ENCODE assay signal across 8 cellular contexts in genomic region chr1:28296401-28297220, GRCh38. TPM values are rescaled to one million over a fixed set of nuclear protein-coding genes. Genes with fewer than 3 reads are reported as not detected.
DNase-seq lines count a peak whose midpoint lies in the region; ATAC-seq and FAIRE-seq lines count a peak whose summit lies in the region.
"Had no signal": no experiment of that assay in that cellular context is flagged by ENCODE, and none has a peak within 500 bp of the region (broad histone marks: within the 10 kb centered on the region; RNA-seq: fewer than 3 reads in every experiment).

No MANE protein-coding gene starts in this region.

- peak overlapping the region; percentile 27 for H3K4me3 ChIP-seq in adipocyte (ENCODE audit: low read length)
- H3K4me3 ChIP-seq in small intestine (ENCODE audit: low read depth in 1 of 2, low read length in 2 of 2), result no peak overlapping the region

- ATAC-seq in GM19455 (IDR thresholded peaks at IDR 0.05; ENCODE audit: unreplicated experiment), result no peak

- DNase-seq in HuH-7.5 (ENCODE audit: low spot score), result peak; percentile 47
- peak; percentile 16 for DNase-seq in adipocyte (ENCODE audit: low read depth)
- peak; percentile 98 for DNase-seq in small intestine
- DNase-seq in amniotic stem cell (lab: John Stamatoyannopoulos, UW), result no peak
- no peak for DNase-seq in germinal center (ENCODE audit: low spot score)

- H3K27me3 ChIP-seq in adipocyte (replicated peaks; ENCODE audit: control insufficient read depth, insufficient read depth, low read length) (no peaks in the 10 kb centered on the region), small intestine (ENCODE audit: control insufficient read depth in 2 of 2, insufficient read depth in 2 of 2, low read length in 2 of 2) (no peaks in the 10 kb centered on the region)

- no peak overlapping the region for H3K9ac ChIP-seq in adipocyte (ENCODE audit: low read length)

- H3K36me3 ChIP-seq in adipocyte (ENCODE audit: control insufficient read depth, insufficient read depth, low read length, severe bottlenecking), result no peaks in the 10 kb centered on the region
- no peaks in the 10 kb centered on the region for H3K36me3 ChIP-seq in small intestine (ENCODE audit: control insufficient read depth in 2 of 2, insufficient read depth in 2 of 2, low read length in 2 of 2)

- peak; percentile 86 for FAIRE-seq in islet of Langerhans (lab: Jason Lieb, UNC)
- FAIRE-seq in small intestine (lab: Jason Lieb, UNC), result no peak

- H3K4me1 ChIP-seq in adipocyte (ENCODE audit: control insufficient read depth, insufficient read depth, low read length) (peaks cover 5% of the 10 kb centered on the region), small intestine (ENCODE audit: control insufficient read depth in 2 of 2, insufficient read depth in 1 of 2, low read depth in 1 of 2, low read length in 1 of 2) (no peaks in the 10 kb centered on the region)

- H3K9me3 ChIP-seq in adipocyte (ENCODE audit: control insufficient read depth, low read length), result no peaks in the 10 kb centered on the region
- H3K9me3 ChIP-seq in small intestine (ENCODE audit: control insufficient read depth, low read depth), result no peaks in the 10 kb centered on the region

- peak overlapping the region; percentile 34 to 71 for H3K27ac ChIP-seq in small intestine (ENCODE audit: low read depth in 1 of 2, low read length in 1 of 2)
- H3K27ac ChIP-seq: epithelial cell of prostate had no signal

- 8 to 30% (median 23%) methylated on average over 14 of the region's 14 CpGs for WGBS in small intestine, 3 donors

RNA-seq across cellular contexts. Expression of gene MED18, which starts 32.2 kb away (rescaled TPM):
- 10 to 100 TPM; 24.6 to 39.4 (median 29.5) TPM for polyA plus RNA-seq in small intestine

RNA-seq across cellular contexts. Expression of gene SESN2, which starts 37.3 kb away (rescaled TPM):
- polyA plus RNA-seq in small intestine, result 10 to 100 TPM; 16.8 to 41.3 (median 19.5) TPM

Comparison
In these comparisons a context has a peak if more than half of its experiments do, and no peak if none do; other contexts are left out.
1. DNase-seq: peak in HuH-7.5 (single experiment), adipocyte (single experiment) and small intestine (single experiment); none in amniotic stem cell (single experiment) and germinal center (single experiment).